ENCODE assay signal across 8 cellular contexts in the genomic region with DNA sequence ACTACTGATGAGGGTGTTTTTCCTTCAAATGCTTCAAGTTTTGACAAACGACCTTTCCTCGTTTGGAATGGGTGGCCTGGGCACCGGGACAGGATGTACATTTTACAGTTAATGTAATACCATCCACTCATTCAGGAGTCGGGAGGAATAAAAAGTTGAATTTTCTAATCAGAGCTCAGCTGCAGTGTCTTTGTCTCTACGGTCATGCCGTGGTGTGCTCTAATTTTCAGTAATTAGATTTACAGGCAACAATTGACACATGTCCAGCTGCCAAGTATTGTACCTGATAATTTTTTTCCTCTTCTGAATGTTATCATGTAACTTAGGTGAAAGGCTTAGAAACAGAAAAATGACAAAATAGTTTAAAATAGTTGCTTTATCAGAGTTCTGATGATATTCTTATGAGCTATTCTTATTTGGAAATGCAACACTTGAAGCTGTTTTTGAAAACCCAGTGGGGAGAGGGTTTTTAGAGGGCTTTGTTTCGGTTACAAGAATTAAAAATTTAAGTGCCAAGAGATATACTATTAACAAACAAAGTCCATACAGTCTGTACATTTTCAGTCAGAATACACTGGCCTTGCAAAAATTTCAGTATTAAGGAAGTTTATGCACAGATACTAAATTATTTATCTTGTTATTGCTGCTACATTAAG. TPM values are rescaled to one million over a fixed set of nuclear protein-coding genes. Genes with fewer than 3 reads are reported as not detected.
DNase-seq lines count a peak whose midpoint lies in the region; ATAC-seq and TF ChIP-seq lines count a peak whose summit lies in the region.

No MANE protein-coding gene starts in this region.

- DNase-seq in T-helper 2 cell treated with Interferon-gamma antibody and Interleukin-4, amounts not matched to agents 5 μg/mL and 100 μg/mL, for 36 hours (ENCODE audit: low spot score) = no peak
- DNase-seq in T-helper 2 cell (no peak), Panc1 (ENCODE audit: low read depth, low spot score) (no peak), fibroblast of peridontal ligament (ENCODE audit: extremely low read depth) (peak; percentile 46), superior temporal gyrus (ENCODE audit: extremely low spot score) (peak; percentile 55), HuH-7.5 (ENCODE audit: low spot score) (no peak)
- DNase-seq in stimulated activated CD4-positive, alpha-beta T cell treated with anti-CD3 and anti-CD28 coated beads, Interleukin-15, amount 100 ng/mL, for 24 hours = no peak

- no peaks in the 10 kb centered on the region for H3K9me3 Mint-ChIP-seq in T-helper 2 cell treated with Interferon-gamma antibody and Interleukin-4, amounts not matched to agents 5 μg/mL and 100 μg/mL, for 36 hours

- peak overlapping the region; percentile 74 to 95 for H3K4me3 ChIP-seq in Panc1 (ENCODE audit: low read depth in 2 of 2, low read length in 2 of 2)

- peak overlapping the region; percentile 95 for H3K27ac Mint-ChIP-seq in T-helper 2 cell treated with Interferon-gamma antibody and Interleukin-4, amounts not matched to agents 5 μg/mL and 100 μg/mL, for 36 hours

- no peaks in the 10 kb centered on the region for H3K9me3 ChIP-seq in Panc1 (ENCODE audit: control insufficient read depth, insufficient read depth, low read depth, low read length)

- no peaks in the 10 kb centered on the region for H3K27me3 ChIP-seq in Panc1 (ENCODE audit: control insufficient read depth, insufficient read depth, low read length)

- ATAC-seq in Panc1 = no peak
- no peak for ATAC-seq in GM19035 (IDR thresholded peaks at IDR 0.05; ENCODE audit: unreplicated experiment)

- H3K36me3 ChIP-seq in Panc1 (ENCODE audit: control insufficient read depth, insufficient read depth, low read length) = peaks cover 5% of the 10 kb centered on the region

- POLR2A ChIA-PET in Panc1 (lab: Charles Lee) = interaction anchor here (0.5 kb wide), 1 partner anchor 525 kb away, joined by 3 read pairs; no protein-coding TSS in a partner anchor

- H3K4me3 Mint-ChIP-seq in T-helper 2 cell treated with Interferon-gamma antibody and Interleukin-4, amounts not matched to agents 5 μg/mL and 100 μg/mL, for 36 hours = peak overlapping the region; percentile 97

- BruUV-seq in Panc1 (replicated peaks; lab: Mats Ljungman, UMichigan) = no TSS peak

- CTCF ChIA-PET in Panc1 (lab: Charles Lee) = interaction anchor here (0.7 to 1.1 kb wide), 2 partner anchors 62 to 98 kb away, joined by 3 read pairs; no protein-coding TSS in a partner anchor

- peaks cover 20% of the 10 kb centered on the region for H3K27me3 Mint-ChIP-seq in T-helper 2 cell treated with Interferon-gamma antibody and Interleukin-4, amounts not matched to agents 5 μg/mL and 100 μg/mL, for 36 hours (ENCODE audit: low read depth)

- TF ChIP-seq CTCF in Panc1 (IDR thresholded peaks at IDR 0.05) = no peak

- H3K36me3 Mint-ChIP-seq in T-helper 2 cell treated with Interferon-gamma antibody and Interleukin-4, amounts not matched to agents 5 μg/mL and 100 μg/mL, for 36 hours (ENCODE audit: low read depth) = peaks cover 43% of the 10 kb centered on the region

- H3K27ac ChIP-seq in Panc1 (ENCODE audit: low read length) = peak overlapping the region; percentile 100

- H3K4me1 Mint-ChIP-seq in T-helper 2 cell treated with Interferon-gamma antibody and Interleukin-4, amounts not matched to agents 5 μg/mL and 100 μg/mL, for 36 hours (ENCODE audit: low read depth) = peaks cover 31% of the 10 kb centered on the region

- H3K4me1 ChIP-seq in Panc1 (ENCODE audit: control insufficient read depth, insufficient read depth, low read length) = peaks cover 24% of the 10 kb centered on the region

- intact Hi-C loops in Panc1 (cut with micrococcal nuclease; ENCODE audit: unreplicated experiment) = loop anchor here (10.0 kb wide), 1 partner anchor 196 kb away; no protein-coding TSS in a partner anchor

- in situ Hi-C loops in Panc1 (cut with HindIII; ENCODE audit: low pct_unique_long_range_greater_than_20kb, low sequenced_read_pairs) = no loop called here

RNA-seq across cellular contexts. Expression of gene CDKN2C, which starts 1.0 kb away (rescaled TPM):
- total RNA-seq in Panc1 (2021; ENCODE audit: unreplicated experiment) = 50.4 TPM
- polyA plus RNA-seq in Panc1 (2012; ENCODE audit: insufficient read length) = 32.4 TPM

RNA-seq across cellular contexts. Expression of gene FAF1, which starts 11.0 kb away (rescaled TPM):
- 101 TPM for total RNA-seq in Panc1 (2021; ENCODE audit: unreplicated experiment)
- 39.7 TPM for polyA plus RNA-seq in Panc1 (2012; ENCODE audit: insufficient read length)

Comparison
In these comparisons a context has a peak if more than half of its experiments do, and no peak if none do; other contexts are left out.
1. DNase-seq: peak in fibroblast of peridontal ligament (single experiment) and superior temporal gyrus (single experiment); none in T-helper 2 cell treated with Interferon-gamma antibody and Interleukin-4, amounts not matched to agents 5 μg/mL and 100 μg/mL, for 36 hours (single experiment), T-helper 2 cell (0 of 5), Panc1 (single experiment), stimulated activated CD4-positive, alpha-beta T cell treated with anti-CD3 and anti-CD28 coated beads, Interleukin-15, amount 100 ng/mL, for 24 hours (single experiment) and HuH-7.5 (single experiment).